16 cellular contexts compared by ENCODE assay signal in genomic region chr17:5391678-5392077, GRCh38.
"Had no signal": no experiment of that assay in that cellular context is flagged by ENCODE, and none has a peak within 500 bp of the region (broad histone marks: within the 10 kb centered on the region; RNA-seq: fewer than 3 reads in every experiment).

No MANE protein-coding gene starts in this region.

- H3K27me3 ChIP-seq: cardiac muscle cell had no signal

- H3K9me3 Mint-ChIP-seq: effector memory CD8-positive, alpha-beta T cell; T-helper 2 cell treated with Interferon-gamma antibody and Interleukin-4, amounts not matched to agents 5 μg/mL and 100 μg/mL, for 36 hours; WTC11 had no signal

- H3K4me3 ChIP-seq: cardiac muscle cell had no signal

- DNase-seq: activated CD4-positive, alpha-beta T cell treated with anti-CD3 and anti-CD28 coated beads for 36 hours; activated CD4-positive, alpha-beta T cell treated with anti-CD3 and anti-CD28 coated beads, Interleukin-2, amount 50 U/mL, for 48 hours; activated naive CD4-positive, alpha-beta T cell; effector memory CD8-positive, alpha-beta T cell; islet precursor cell; left colon; mammary epithelial cell; midbrain; occipital lobe; posterior cingulate gyrus; retina; stimulated activated CD4-positive, alpha-beta T cell treated with anti-CD3 and anti-CD28 coated beads, Interleukin-2, amount 100 ng/mL, for 48 hours; SW 1271 had no signal

- H3K27ac Mint-ChIP-seq: activated CD4-positive, alpha-beta T cell treated with anti-CD3 and anti-CD28 coated beads for 36 hours; effector memory CD8-positive, alpha-beta T cell; T-helper 2 cell treated with Interferon-gamma antibody and Interleukin-4, amounts not matched to agents 5 μg/mL and 100 μg/mL, for 36 hours; WTC11 had no signal

- H3K4me3 Mint-ChIP-seq: activated CD4-positive, alpha-beta T cell treated with anti-CD3 and anti-CD28 coated beads for 36 hours; effector memory CD8-positive, alpha-beta T cell; T-helper 2 cell treated with Interferon-gamma antibody and Interleukin-4, amounts not matched to agents 5 μg/mL and 100 μg/mL, for 36 hours; WTC11 had no signal

- H3K27me3 Mint-ChIP-seq: activated CD4-positive, alpha-beta T cell treated with anti-CD3 and anti-CD28 coated beads for 36 hours; effector memory CD8-positive, alpha-beta T cell had no signal

- H3K4me1 Mint-ChIP-seq: WTC11 had no signal

- H3K27ac ChIP-seq: cardiac muscle cell had no signal

- ATAC-seq: activated CD4-positive, alpha-beta T cell treated with anti-CD3 and anti-CD28 coated beads for 36 hours; effector memory CD8-positive, alpha-beta T cell; left colon; WTC11 had no signal
